22 cellular contexts compared by ENCODE assay signal in genomic region chr3:93988283-93988682, GRCh38. TPM values are rescaled to one million over a fixed set of nuclear protein-coding genes. Genes with fewer than 3 reads are reported as not detected.
DNase-seq lines count a peak whose midpoint lies in the region; ATAC-seq, FAIRE-seq and TF ChIP-seq lines count a peak whose summit lies in the region.
"Had no signal": no experiment of that assay in that cellular context is flagged by ENCODE, and none has a peak within 500 bp of the region (broad histone marks: within the 10 kb centered on the region; RNA-seq: fewer than 3 reads in every experiment).

No MANE protein-coding gene starts in this region.

- H3K27me3 ChIP-seq in upper lobe of left lung: no peaks in the 10 kb centered on the region
- H3K27me3 ChIP-seq: body of pancreas, ovary, SJSA1, tibial nerve had no signal

- ATAC-seq in upper lobe of left lung (ENCODE audit: low FRiP score in 2 of 2) (no peak), GM19467 (IDR thresholded peaks at IDR 0.05; ENCODE audit: unreplicated experiment) (no peak)
- ATAC-seq: activated CD8-positive, alpha-beta T cell treated with anti-CD3 and anti-CD28 coated beads, Interleukin-2, amount 10 ng/mL, durations not matched to agents 7 days and 5 days; body of pancreas; left lobe of liver; sciatic nerve had no signal

- peaks cover 0 to 13% (median 8%) of the 10 kb centered on the region in 4 donors for H3K4me1 ChIP-seq in upper lobe of left lung
- H3K4me1 ChIP-seq: body of pancreas had no signal

- FAIRE-seq in HTR-8/SVneo (lab: Jason Lieb, UNC): no peak

- H3K9me3 ChIP-seq in upper lobe of left lung: no peaks in the 10 kb centered on the region
- H3K9me3 ChIP-seq: body of pancreas, HAP-1, ovary, SJSA1, tibial nerve had no signal

- no peaks in the 10 kb centered on the region for H3K36me3 ChIP-seq in upper lobe of left lung
- H3K36me3 ChIP-seq: HAP-1, ovary, SJSA1, tibial nerve had no signal

- H3K4me3 ChIP-seq in astrocyte of the spinal cord (ENCODE audit: low read depth, low read length): no peak overlapping the region
- H3K4me3 ChIP-seq in upper lobe of left lung: no peak overlapping the region
- H3K4me3 ChIP-seq: body of pancreas, HAP-1, ovary, SJSA1, tibial nerve had no signal

- in situ Hi-C loops in astrocyte of the spinal cord (cut with HindIII; ENCODE audit: low sequenced_read_pairs): no loop called here

- TF ChIP-seq POLR2A in upper lobe of left lung (IDR thresholded peaks at IDR 0.05): no peak

- no peak for TF ChIP-seq EP300 in upper lobe of left lung (IDR thresholded peaks at IDR 0.05)

- peak; percentile 15 for DNase-seq in HTR-8/SVneo (ENCODE audit: insufficient read length, low spot score)
- DNase-seq in astrocyte of the spinal cord (ENCODE audit: low read depth, low spot score): peak; percentile 30
- peak; percentile 57 for DNase-seq in left kidney (ENCODE audit: low read depth, low spot score)
- no peak for DNase-seq in upper lobe of left lung
- DNase-seq in activated CD4-positive, alpha-beta T cell treated with anti-CD3 and anti-CD28 coated beads, Interleukin-2, amount 50 U/mL, for 4 hours: no peak
- no peak for DNase-seq in DMS 273 (lab: John Stamatoyannopoulos, UW; ENCODE audit: unreplicated experiment)
- DNase-seq: activated CD8-positive, alpha-beta T cell treated with anti-CD3 and anti-CD28 coated beads, Interleukin-2, amount 10 ng/mL, durations not matched to agents 7 days and 5 days; activated naive CD4-positive, alpha-beta T cell treated with anti-CD3 and anti-CD28 coated beads, Interleukin-2, amount 50 U/mL, for 16 hours; activated T-cell treated with anti-CD3 and anti-CD28 coated beads, Interleukin-2, amount 50 U/mL, for 48 hours; body of pancreas; NCI-H774; OCI-M1; ovary; stimulated activated naive CD4-positive, alpha-beta T cell treated with Interleukin-2 at 50 U/mL for 16 hours had no signal

- peak overlapping the region in 3 of 4 donors; percentile 15 to 47 (median 36) for H3K27ac ChIP-seq in upper lobe of left lung
- H3K27ac ChIP-seq: body of pancreas, ovary, SJSA1, tibial nerve had no signal

- TF ChIP-seq CTCF in astrocyte of the spinal cord (IDR thresholded peaks at IDR 0.05; ENCODE audit: low read depth, low read length) (no peak), upper lobe of left lung (IDR thresholded peaks at IDR 0.05) (no peak)

RNA-seq across cellular contexts. Expression of gene ARL13B, which starts 8.3 kb away (rescaled TPM):
- 10 to 100 TPM; 19.7 to 28.2 (median 23.6) TPM for total RNA-seq in upper lobe of left lung

RNA-seq across cellular contexts. Expression of gene PROS1, which starts 14.6 kb away (rescaled TPM):
- 10 to 100 TPM; 32.5 to 81.8 (median 49.4) TPM for total RNA-seq in upper lobe of left lung

RNA-seq across cellular contexts. Expression of gene STX19, which starts 40.1 kb away (rescaled TPM):
- 1 to 10 TPM in 4 of 6 donors, not detected in 2; 1.1 to 4.9 (median 2.3) TPM for total RNA-seq in upper lobe of left lung
- total RNA-seq: activated CD8-positive, alpha-beta T cell treated with anti-CD3 and anti-CD28 coated beads, Interleukin-2, amount 10 ng/mL, durations not matched to agents 7 days and 5 days; dermis microvascular lymphatic vessel endothelial cell; left lobe of liver; SJSA1; T-helper 2 cell treated with Interferon-gamma antibody and Interleukin-4, amounts not matched to agents 100 ng/mL and 5 ng/mL, for 36 hours; tibial nerve had no signal

Comparison
In these comparisons a context has a peak if more than half of its experiments do, and no peak if none do; other contexts are left out.
1. DNase-seq: peak in HTR-8/SVneo (single experiment), astrocyte of the spinal cord (single experiment) and left kidney (single experiment); none in upper lobe of left lung (0 of 2), activated CD4-positive, alpha-beta T cell treated with anti-CD3 and anti-CD28 coated beads, Interleukin-2, amount 50 U/mL, for 4 hours (0 of 2) and DMS 273 (single experiment).